Comparison of ENCODE assay signal across 8 cellular contexts in genomic region chr5:132812949-132813598, GRCh38. TPM values are rescaled to one million over a fixed set of nuclear protein-coding genes. Genes with fewer than 3 reads are reported as not detected.
DNase-seq lines count a peak whose midpoint lies in the region; ATAC-seq and TF ChIP-seq lines count a peak whose summit lies in the region.

TSS of gene SOWAHA (plus strand) at chr5:132813302. CDS start at chr5:132813622, 320 bp downstream.

- peak within 1 kb of the TSS; percentile 23 to 100 (median 95) for H3K27ac ChIP-seq in dorsolateral prefrontal cortex

- TF ChIP-seq CTCF in dorsolateral prefrontal cortex (IDR thresholded peaks at IDR 0.05 in 54 of 56, conservative IDR thresholded peaks at IDR 0.05 in 2 of 56; ENCODE audit: low read depth in 1 of 56, partially characterized antibody in 56 of 56) = peak in 2 of 56 donors; percentile 7 to 15

- peak; percentile 37 to 43 for ATAC-seq in naive thymus-derived CD8-positive, alpha-beta T cell
- ATAC-seq in GM21529 (IDR thresholded peaks at IDR 0.05; ENCODE audit: unreplicated experiment) = no peak
- ATAC-seq in HG03159 (IDR thresholded peaks at IDR 0.05; ENCODE audit: unreplicated experiment) = no peak

- intact Hi-C loops in dorsolateral prefrontal cortex (cut with DNase I) = loop anchor here (2.0 to 5.0 kb wide), 2 partner anchors 36 to 38 kb away; partner anchors contain the start of gene SEPTIN8 (in 1 of the 2)

- H3K4me1 Mint-ChIP-seq in naive thymus-derived CD8-positive, alpha-beta T cell = peaks cover 5 to 12% (median 10%) of the 10 kb centered on the region in 4 donors

- H3K4me3 Mint-ChIP-seq in naive thymus-derived CD8-positive, alpha-beta T cell = peak within 1 kb of the TSS; percentile 73 to 89 (median 82)

- peak within 1 kb of the TSS in 3 of 10 donors; percentile 22 to 83 (median 43) for H3K27ac Mint-ChIP-seq in naive thymus-derived CD8-positive, alpha-beta T cell

- POLR2A ChIA-PET in naive thymus-derived CD8-positive, alpha-beta T cell (lab: Charles Lee) = interaction anchor here (0.5 to 2.0 kb wide), 4 partner anchors 16 to 256 kb away, joined by 3 to 4 read pairs (median 3); partner anchors contain the start of genes CCNI2, KIF3A and RAD50

- peak; percentile 62 for DNase-seq in NCI-H82 (lab: John Stamatoyannopoulos, UW)
- DNase-seq in NCI-H82 treated with DMSO at 0.1 percent for 48 hours (lab: John Stamatoyannopoulos, UW; ENCODE audit: unreplicated experiment) = no peak
- peak; percentile 54 for DNase-seq in NCI-H748 treated with DMSO at 0.1 percent for 48 hours (lab: John Stamatoyannopoulos, UW)
- peak in 8 of 10 donors; percentile 75 to 89 (median 78) for DNase-seq in dorsolateral prefrontal cortex
- peak in 1 of 10 donors; percentile 18 for DNase-seq in naive thymus-derived CD8-positive, alpha-beta T cell
- no peak for DNase-seq in SKM-1 (lab: John Stamatoyannopoulos, UW; ENCODE audit: unreplicated experiment)

- peaks cover 0 to 4% (median 0%) of the 10 kb centered on the region in 45 donors for H3K27me3 ChIP-seq in dorsolateral prefrontal cortex

- H3K36me3 Mint-ChIP-seq in naive thymus-derived CD8-positive, alpha-beta T cell = no peaks in the 10 kb centered on the region

- peaks cover 0 to 2% (median 0%) of the 10 kb centered on the region in 9 donors for H3K9me3 Mint-ChIP-seq in naive thymus-derived CD8-positive, alpha-beta T cell

- H3K27me3 Mint-ChIP-seq in naive thymus-derived CD8-positive, alpha-beta T cell = peaks cover 33 to 52% (median 47%) of the 10 kb centered on the region in 5 donors

- peak within 1 kb of the TSS; percentile 45 to 78 (median 66) for H3K4me3 ChIP-seq in dorsolateral prefrontal cortex

RNA-seq across cellular contexts. Expression of gene SOWAHA, which starts in this region (rescaled TPM):
- total RNA-seq in dorsolateral prefrontal cortex = 100 to 1,000 TPM in 3 of 120 experiments, 10 to 100 TPM in 117; 15.4 to 106 (median 48.7) TPM
- total RNA-seq in naive thymus-derived CD8-positive, alpha-beta T cell = not detected
- polyA plus RNA-seq in naive thymus-derived CD8-positive, alpha-beta T cell = not detected

Comparison
In these comparisons a context has a peak if more than half of its experiments do, and no peak if none do; other contexts are left out.
1. RNA of gene SOWAHA (total RNA-seq): 15.4 to 106 TPM in dorsolateral prefrontal cortex; not detected in naive thymus-derived CD8-positive, alpha-beta T cell; every median in the first group is over 10 times any median in the second.
2. DNase-seq: peak in NCI-H82 (single experiment), NCI-H748 treated with DMSO at 0.1 percent for 48 hours (single experiment) and dorsolateral prefrontal cortex (8 of 10); none in NCI-H82 treated with DMSO at 0.1 percent for 48 hours (single experiment) and SKM-1 (single experiment).
3. Peak in ATAC-seq in naive thymus-derived CD8-positive, alpha-beta T cell; RNA of the gene not detected or under 1 TPM.